1 cellular context compared by ENCODE assay signal in genomic region chr1:2539312-2539907, GRCh38.
TF ChIP-seq lines count a peak whose summit lies in the region.

No MANE protein-coding gene starts in this region.

TF ChIP-seq in K562, 482 proteins besides CTCF, POLR2A, EP300 and RAD21:
- TF ChIP-seq RCOR1 (IDR thresholded peaks at IDR 0.05; ENCODE audit: borderline replicate concordance in 1 of 2, low read depth in 2 of 2, low read length in 2 of 2) (peak in 1 of 2 experiments; percentile 71; a peak in 2 of 4 replicates), RB1 (IDR thresholded peaks at IDR 0.05; ENCODE audit: low read depth) (0 out of 2 replicates have a peak, but pooled peaks have one; percentile 19), TFAP4 (CRISPR knock-in tag; IDR thresholded peaks at IDR 0.05; ENCODE audit: borderline replicate concordance) (peak; percentile 42; the same call in 1 of the 2 replicates), ESRRA (IDR thresholded peaks at IDR 0.05; ENCODE audit: borderline replicate concordance, low read depth) (0 out of 2 replicates have a peak, but pooled peaks have one; percentile 19), HMGN3 (IDR thresholded peaks at IDR 0.05; ENCODE audit: borderline replicate concordance, extremely low read depth, insufficient read length, low read depth, low read length) (no peak), CREB3L1 (IDR thresholded peaks at IDR 0.05; ENCODE audit: borderline replicate concordance, low read depth) (no peak), HEY1 (CRISPR knock-in tag; IDR thresholded peaks at IDR 0.05; ENCODE audit: borderline replicate concordance) (no peak), KDM1A (IDR thresholded peaks at IDR 0.05) (peak in 1 of 2 experiments; percentile 64; a peak in 2 of 4 replicates), ZNF764 (CRISPR knock-in tag; IDR thresholded peaks at IDR 0.05; ENCODE audit: low read depth) (no peak), MEIS2 (IDR thresholded peaks at IDR 0.05; ENCODE audit: partially characterized antibody) (no peak), MYBL2 (IDR thresholded peaks at IDR 0.05; ENCODE audit: low read depth) (no peak), MYBL2 (CRISPR knock-in tag; IDR thresholded peaks at IDR 0.05; ENCODE audit: borderline replicate concordance) (no peak), RBM22 (IDR thresholded peaks at IDR 0.05; ENCODE audit: low read depth, low read length, poor library complexity, severe bottlenecking) (no peak), ATF4 (CRISPR knock-in tag; IDR thresholded peaks at IDR 0.05) (no peak), BCOR (IDR thresholded peaks at IDR 0.05) (peak; percentile 88), SMC3 (conservative IDR thresholded peaks at IDR 0.05; ENCODE audit: insufficient read depth, low read depth, low read length) (peak; percentile 27; the same call in 1 of the 2 replicates), RBM17 (IDR thresholded peaks at IDR 0.05; ENCODE audit: borderline replicate concordance, low read depth, low read length) (no peak), MED1 (CRISPR knock-in tag; IDR thresholded peaks at IDR 0.05; ENCODE audit: borderline replicate concordance) (no peak), PTBP1 (IDR thresholded peaks at IDR 0.05; ENCODE audit: low read depth, low read length) (0 out of 2 replicates have a peak, but pooled peaks have one; percentile 60), TCF3 (CRISPR knock-in tag; IDR thresholded peaks at IDR 0.05) (no peak), GTF2E2 (tag; IDR thresholded peaks at IDR 0.05) (no peak), RBM25 (IDR thresholded peaks at IDR 0.05; ENCODE audit: low read depth, low read length, severe bottlenecking) (peak; percentile 88), SMARCA5 (IDR thresholded peaks at IDR 0.05) (peak; percentile 55; the same call in 1 of the 2 replicates), IRF2 (CRISPR knock-in tag; IDR thresholded peaks at IDR 0.05) (no peak)
